ENCODE assay signal across 8 cellular contexts in genomic region chr12:93742086-93742934, GRCh38.
DNase-seq lines count a peak whose midpoint lies in the region; ATAC-seq and TF ChIP-seq lines count a peak whose summit lies in the region.

No MANE protein-coding gene starts in this region.

- no peaks in the 10 kb centered on the region for H3K9me3 ChIP-seq in CD4-positive, alpha-beta T cell (ENCODE audit: control insufficient read depth, low read length)
- no peaks in the 10 kb centered on the region for H3K9me3 ChIP-seq in PC-3 (ENCODE audit: low read length)

- no peaks in the 10 kb centered on the region for H4K20me1 ChIP-seq in PC-3 (ENCODE audit: low read length)

- peak overlapping the region; percentile 83 for H3K9ac ChIP-seq in PC-3 (ENCODE audit: low read length)

- no peaks in the 10 kb centered on the region for H3K27me3 Mint-ChIP-seq in CD4-positive, alpha-beta T cell
- no peaks in the 10 kb centered on the region for H3K27me3 Mint-ChIP-seq in activated T-helper 17 cell treated with anti-CD3 and anti-CD28 coated beads, Interleukin-2, amount 50 U/mL, for 72 hours
- H3K27me3 Mint-ChIP-seq in naive B cell, result peaks cover 0 to 8% (median 0%) of the 10 kb centered on the region in 3 donors

- TSS peak; percentile 71 for BruUV-seq in PC-3 (replicated peaks; lab: Mats Ljungman, UMichigan)

- H2AFZ ChIP-seq in PC-3 (ENCODE audit: low read length), result peak overlapping the region; percentile 93

- H3K9me3 Mint-ChIP-seq in CD4-positive, alpha-beta T cell, result no peaks in the 10 kb centered on the region
- H3K9me3 Mint-ChIP-seq in activated T-helper 17 cell treated with anti-CD3 and anti-CD28 coated beads, Interleukin-2, amount 50 U/mL, for 72 hours, result no peaks in the 10 kb centered on the region
- no peaks in the 10 kb centered on the region for H3K9me3 Mint-ChIP-seq in naive B cell

- no peaks in the 10 kb centered on the region for H3K36me3 Mint-ChIP-seq in CD4-positive, alpha-beta T cell (ENCODE audit: low read depth)
- no peaks in the 10 kb centered on the region for H3K36me3 Mint-ChIP-seq in activated T-helper 17 cell treated with anti-CD3 and anti-CD28 coated beads, Interleukin-2, amount 50 U/mL, for 72 hours (ENCODE audit: low read depth)
- no peaks in the 10 kb centered on the region for H3K36me3 Mint-ChIP-seq in naive B cell

- peak overlapping the region; percentile 96 for H3K4me2 ChIP-seq in PC-3 (ENCODE audit: low read length)

- ATAC-seq in CD4-positive, alpha-beta T cell (ENCODE audit: poor library complexity), result peak; percentile 87
- ATAC-seq in GM19455 (IDR thresholded peaks at IDR 0.05; ENCODE audit: unreplicated experiment), result peak; percentile 92
- ATAC-seq in HG03571 (IDR thresholded peaks at IDR 0.05; ENCODE audit: unreplicated experiment), result peak; percentile 90
- ATAC-seq in PC-3, result peak; percentile 95
- ATAC-seq in activated T-helper 17 cell treated with anti-CD3 and anti-CD28 coated beads, Interleukin-2, amount 50 U/mL, for 72 hours (replicated peaks), result peak; percentile 96
- peak; percentile 92 for ATAC-seq in naive B cell (ENCODE audit: low read depth in 2 of 2)

- H3K9me2 ChIP-seq in PC-3 (replicated peaks; ENCODE audit: low read length), result no peaks in the 10 kb centered on the region

- peak overlapping the region; percentile 93 for H3K4me3 Mint-ChIP-seq in CD4-positive, alpha-beta T cell
- peak overlapping the region; percentile 92 for H3K4me3 Mint-ChIP-seq in activated T-helper 17 cell treated with anti-CD3 and anti-CD28 coated beads, Interleukin-2, amount 50 U/mL, for 72 hours
- peak overlapping the region; percentile 81 to 96 (median 94) for H3K4me3 Mint-ChIP-seq in naive B cell

- CTCF ChIA-PET in CD4-positive, alpha-beta T cell (lab: Charles Lee), result interaction anchor here (0.7 to 1.8 kb wide), 6 partner anchors 25 to 360 kb away, joined by 3 to 4 read pairs (median 3); no protein-coding TSS in a partner anchor
- CTCF ChIA-PET in PC-3 (lab: Charles Lee), result interaction anchor here (0.5 to 1.8 kb wide), 7 partner anchors 21 to 360 kb away, joined by 3 to 11 read pairs (median 4); partner anchors contain the start of gene SOCS2

- DNase-seq in CD4-positive, alpha-beta T cell, result peak in 9 of 10 experiments; percentile 5 to 56 (median 34)
- DNase-seq in PC-3 (peak; percentile 76), fibroblast of peridontal ligament (ENCODE audit: extremely low read depth) (peak; percentile 81), naive B cell (peak; percentile 53)
- DNase-seq in stimulated activated naive CD4-positive, alpha-beta T cell (lab: John Stamatoyannopoulos, UW), result peak; percentile 3 to 65 (median 25)

- peaks cover 22% of the 10 kb centered on the region for H3K4me1 ChIP-seq in PC-3 (ENCODE audit: insufficient read depth, low read length)

- POLR2A ChIA-PET in CD4-positive, alpha-beta T cell (lab: Charles Lee), result interaction anchor here (1.5 to 2.9 kb wide), 3 partner anchors 24 to 360 kb away, joined by 3 to 9 read pairs (median 3); partner anchors contain the start of gene CRADD
- POLR2A ChIA-PET in PC-3 (lab: Charles Lee; ENCODE audit: unreplicated experiment), result interaction anchor here (0.7 to 1.0 kb wide), 4 partner anchors 117 to 344 kb away, joined by 3 to 5 read pairs (median 4); no protein-coding TSS in a partner anchor

- peak overlapping the region; percentile 81 for H3K4me3 ChIP-seq in PC-3 (ENCODE audit: low read length)

- no peaks in the 10 kb centered on the region for H3F3A ChIP-seq in PC-3 (ENCODE audit: low read length, unreplicated experiment)

- no peaks in the 10 kb centered on the region for H3K27me3 ChIP-seq in CD4-positive, alpha-beta T cell (ENCODE audit: control insufficient read depth, insufficient read depth, low read length)
- no peaks in the 10 kb centered on the region for H3K27me3 ChIP-seq in PC-3 (ENCODE audit: low read length)

- H3K79me2 ChIP-seq in PC-3 (ENCODE audit: low read length), result no peaks in the 10 kb centered on the region

- no peak overlapping the region for H3K27ac ChIP-seq in CD4-positive, alpha-beta T cell (ENCODE audit: low read depth, low read length)
- peak overlapping the region; percentile 78 for H3K27ac ChIP-seq in PC-3 (ENCODE audit: low read length)

- peak overlapping the region; percentile 71 for H3K27ac Mint-ChIP-seq in CD4-positive, alpha-beta T cell
- peak overlapping the region; percentile 89 for H3K27ac Mint-ChIP-seq in activated T-helper 17 cell treated with anti-CD3 and anti-CD28 coated beads, Interleukin-2, amount 50 U/mL, for 72 hours
- peak overlapping the region; percentile 38 to 94 (median 81) for H3K27ac Mint-ChIP-seq in naive B cell

- H3K36me3 ChIP-seq in PC-3 (ENCODE audit: low read depth, low read length), result no peaks in the 10 kb centered on the region

- peaks cover 33% of the 10 kb centered on the region for H3K4me1 Mint-ChIP-seq in CD4-positive, alpha-beta T cell (ENCODE audit: low read depth)
- H3K4me1 Mint-ChIP-seq in activated T-helper 17 cell treated with anti-CD3 and anti-CD28 coated beads, Interleukin-2, amount 50 U/mL, for 72 hours, result peaks cover 28% of the 10 kb centered on the region
- H3K4me1 Mint-ChIP-seq in naive B cell, result peaks cover 25 to 41% (median 39%) of the 10 kb centered on the region in 3 donors

- intact Hi-C loops in CD4-positive, alpha-beta T cell (cut with DNase I, micrococcal nuclease), result loop anchor here (5.0 kb wide), 3 partner anchors 65 to 240 kb away; partner anchors contain the start of gene CRADD (in 1 of the 2)
- intact Hi-C loops in PC-3 (cut with micrococcal nuclease), result loop anchor here (1.0 to 2.0 kb wide), 4 partner anchors 64 to 172 kb away; no protein-coding TSS in a partner anchor

- no peak for TF ChIP-seq CTCF in CD4-positive, alpha-beta T cell (IDR thresholded peaks at IDR 0.05)
- TF ChIP-seq CTCF in PC-3 (conservative IDR thresholded peaks at IDR 0.05; ENCODE audit: low read depth, low read length), result peak; percentile 50; the same call in 1 of the 2 replicates

Comparison
In these comparisons a context has a peak if more than half of its experiments do, and no peak if none do; other contexts are left out.
1. DNase-seq: peak in every context shown above with its lines; median percentile 81 in fibroblast of peridontal ligament; 76 in PC-3; 53 in naive B cell; 34 in CD4-positive, alpha-beta T cell; 25 in stimulated activated naive CD4-positive, alpha-beta T cell.